13 cellular contexts compared by ENCODE assay signal in genomic region chr11:33000181-33000580, GRCh38. TPM values are rescaled to one million over a fixed set of nuclear protein-coding genes. Genes with fewer than 3 reads are reported as not detected.
DNase-seq lines count a peak whose midpoint lies in the region; ATAC-seq and TF ChIP-seq lines count a peak whose summit lies in the region.
"Had no signal": no experiment of that assay in that cellular context is flagged by ENCODE, and none has a peak within 500 bp of the region (broad histone marks: within the 10 kb centered on the region; RNA-seq: fewer than 3 reads in every experiment).

No MANE protein-coding gene starts in this region.

- no peaks in the 10 kb centered on the region for H3K36me3 ChIP-seq in endodermal cell (ENCODE audit: control insufficient read depth, insufficient read depth, low read length)

- H3K4me1 Mint-ChIP-seq in endodermal cell, result peaks cover 26% of the 10 kb centered on the region
- H3K4me1 Mint-ChIP-seq in activated naive CD8-positive, alpha-beta T cell treated with anti-CD3 and anti-CD28 coated beads, Interleukin-2, amount 50 U/mL, for 24 hours, result peaks cover 7% of the 10 kb centered on the region

- no peak for TF ChIP-seq CTCF in fibroblast of mammary gland (conservative IDR thresholded peaks at IDR 0.05; ENCODE audit: control insufficient read depth, insufficient read depth, low read depth, low read length)
- no peak for TF ChIP-seq CTCF in endodermal cell (conservative IDR thresholded peaks at IDR 0.05)

- DNase-seq in GM03348 (ENCODE audit: low spot score) (peak; percentile 30), fibroblast of mammary gland (ENCODE audit: low read depth) (peak; percentile 72), renal cortical epithelial cell (ENCODE audit: low read depth) (peak; percentile 83), NCI-H2196 (lab: John Stamatoyannopoulos, UW; ENCODE audit: unreplicated experiment) (no peak), endodermal cell (no peak)
- no peak for DNase-seq in activated naive CD8-positive, alpha-beta T cell treated with anti-CD3 and anti-CD28 coated beads, Interleukin-2, amount 50 U/mL, for 24 hours
- DNase-seq: CD4-positive, CD25-positive, alpha-beta regulatory T cell; effector memory CD8-positive, alpha-beta T cell; GF-D8 had no signal

- peaks cover 11% of the 10 kb centered on the region for H3K27me3 Mint-ChIP-seq in endodermal cell (ENCODE audit: insufficient read depth)
- H3K27me3 Mint-ChIP-seq in activated naive CD8-positive, alpha-beta T cell treated with anti-CD3 and anti-CD28 coated beads, Interleukin-2, amount 50 U/mL, for 24 hours, result peaks cover 2% of the 10 kb centered on the region

- H3K27ac Mint-ChIP-seq in endodermal cell, result no peak overlapping the region
- H3K27ac Mint-ChIP-seq in activated naive CD8-positive, alpha-beta T cell treated with anti-CD3 and anti-CD28 coated beads, Interleukin-2, amount 50 U/mL, for 24 hours, result no peak overlapping the region
- H3K27ac Mint-ChIP-seq: CD4-positive, CD25-positive, alpha-beta regulatory T cell; effector memory CD8-positive, alpha-beta T cell; stimulated activated naive CD8-positive, alpha-beta T cell treated with anti-CD3 and anti-CD28 coated beads, Interleukin-15, Interleukin-2, amounts not matched to agents 100 ng/mL and 50 ng/mL, for 24 hours had no signal

- H3K4me1 ChIP-seq in endodermal cell (ENCODE audit: control insufficient read depth, insufficient read depth, low read length), result peaks cover 15% of the 10 kb centered on the region

- H3K9me3 Mint-ChIP-seq in endodermal cell, result peaks cover 12% of the 10 kb centered on the region
- peaks cover 11% of the 10 kb centered on the region for H3K9me3 Mint-ChIP-seq in activated naive CD8-positive, alpha-beta T cell treated with anti-CD3 and anti-CD28 coated beads, Interleukin-2, amount 50 U/mL, for 24 hours

- H3K4me3 ChIP-seq in fibroblast of mammary gland (ENCODE audit: control insufficient read depth, low read depth, low read length), result no peak overlapping the region
- H3K4me3 ChIP-seq in endodermal cell (ENCODE audit: low read length), result no peak overlapping the region
- H3K4me3 ChIP-seq: K562 had no signal

- peak; percentile 96 for ATAC-seq in SK-N-SH treated with all-trans-retinoic acid at 6 μM for 48 hours
- no peak for ATAC-seq in HG03135 (IDR thresholded peaks at IDR 0.05; ENCODE audit: unreplicated experiment)
- ATAC-seq in activated naive CD8-positive, alpha-beta T cell treated with anti-CD3 and anti-CD28 coated beads, Interleukin-2, amount 50 U/mL, for 24 hours, result no peak
- ATAC-seq: effector memory CD8-positive, alpha-beta T cell; K562 had no signal

- H3K4me3 Mint-ChIP-seq in endodermal cell, result no peak overlapping the region
- no peak overlapping the region for H3K4me3 Mint-ChIP-seq in activated naive CD8-positive, alpha-beta T cell treated with anti-CD3 and anti-CD28 coated beads, Interleukin-2, amount 50 U/mL, for 24 hours
- H3K4me3 Mint-ChIP-seq: CD4-positive, CD25-positive, alpha-beta regulatory T cell; effector memory CD8-positive, alpha-beta T cell; stimulated activated naive CD8-positive, alpha-beta T cell treated with anti-CD3 and anti-CD28 coated beads, Interleukin-15, Interleukin-2, amounts not matched to agents 100 ng/mL and 50 ng/mL, for 24 hours had no signal

- no peaks in the 10 kb centered on the region for H3K27me3 ChIP-seq in endodermal cell (ENCODE audit: control insufficient read depth, insufficient read depth, low read length, poor library complexity, severe bottlenecking)

- no peak overlapping the region for H3K9ac ChIP-seq in endodermal cell (ENCODE audit: extremely low read depth, low read length, poor library complexity, severe bottlenecking)

- no peak overlapping the region for H3K27ac ChIP-seq in endodermal cell (ENCODE audit: low read depth, low read length)

- peaks cover 9% of the 10 kb centered on the region for H3K9me3 ChIP-seq in endodermal cell (ENCODE audit: control insufficient read depth, low read length)

- H3K36me3 Mint-ChIP-seq in endodermal cell (ENCODE audit: low read depth), result no peaks in the 10 kb centered on the region
- H3K36me3 Mint-ChIP-seq in activated naive CD8-positive, alpha-beta T cell treated with anti-CD3 and anti-CD28 coated beads, Interleukin-2, amount 50 U/mL, for 24 hours (ENCODE audit: low read depth), result no peaks in the 10 kb centered on the region
- H3K36me3 Mint-ChIP-seq: CD4-positive, CD25-positive, alpha-beta regulatory T cell had no signal

TF ChIP-seq in SK-N-SH treated with all-trans-retinoic acid at 6 μM for 48 hours, 23 proteins besides CTCF, POLR2A, EP300 and RAD21:
- TF ChIP-seq, protein P1, sequence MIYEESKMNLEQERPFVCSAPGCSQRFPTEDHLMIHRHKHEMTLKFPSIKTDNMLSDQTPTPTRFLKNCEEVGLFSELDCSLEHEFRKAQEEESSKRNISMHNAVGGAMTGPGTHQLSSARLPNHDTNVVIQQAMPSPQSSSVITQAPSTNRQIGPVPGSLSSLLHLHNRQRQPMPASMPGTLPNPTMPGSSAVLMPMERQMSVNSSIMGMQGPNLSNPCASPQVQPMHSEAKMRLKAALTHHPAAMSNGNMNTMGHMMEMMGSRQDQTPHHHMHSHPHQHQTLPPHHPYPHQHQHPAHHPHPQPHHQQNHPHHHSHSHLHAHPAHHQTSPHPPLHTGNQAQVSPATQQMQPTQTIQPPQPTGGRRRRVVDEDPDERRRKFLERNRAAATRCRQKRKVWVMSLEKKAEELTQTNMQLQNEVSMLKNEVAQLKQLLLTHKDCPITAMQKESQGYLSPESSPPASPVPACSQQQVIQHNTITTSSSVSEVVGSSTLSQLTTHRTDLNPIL (CRISPR knock-in tag; IDR thresholded peaks at IDR 0.05; ENCODE audit: low read depth), result no peak
- TF ChIP-seq OSR1 (CRISPR knock-in tag; IDR thresholded peaks at IDR 0.05) (no peak), ESRRG (CRISPR knock-in tag; IDR thresholded peaks at IDR 0.05) (no peak), ZNF8 (CRISPR knock-in tag; IDR thresholded peaks at IDR 0.05) (no peak), CSRNP3 (CRISPR knock-in tag; IDR thresholded peaks at IDR 0.05) (no peak), GLIS3 (CRISPR knock-in tag; IDR thresholded peaks at IDR 0.05) (no peak), ZNF565 (CRISPR knock-in tag; conservative IDR thresholded peaks at IDR 0.05; ENCODE audit: low read depth) (no peak), RARB (CRISPR knock-in tag; IDR thresholded peaks at IDR 0.05) (no peak), ZNF70 (CRISPR knock-in tag; IDR thresholded peaks at IDR 0.05) (no peak), BACH2 (CRISPR knock-in tag; IDR thresholded peaks at IDR 0.05; ENCODE audit: borderline replicate concordance) (no peak), ZFP3 (CRISPR knock-in tag; IDR thresholded peaks at IDR 0.05) (no peak), PATZ1 (CRISPR knock-in tag; IDR thresholded peaks at IDR 0.05; ENCODE audit: borderline replicate concordance) (no peak), ARNTL (CRISPR knock-in tag; IDR thresholded peaks at IDR 0.05; ENCODE audit: borderline replicate concordance, low read depth) (no peak), CSDC2 (CRISPR knock-in tag; IDR thresholded peaks at IDR 0.05) (no peak), SNAI2 (CRISPR knock-in tag; IDR thresholded peaks at IDR 0.05) (no peak), PPARA (CRISPR knock-in tag; IDR thresholded peaks at IDR 0.05; ENCODE audit: borderline replicate concordance) (no peak), ZC3H10 (CRISPR knock-in tag; IDR thresholded peaks at IDR 0.05) (no peak)

RNA-seq across cellular contexts. Expression of gene DEPDC7, which starts 15.5 kb away (rescaled TPM):
- 3.3 and 7.0 TPM in 2 replicates for total RNA-seq in renal cortical epithelial cell
- total RNA-seq in endodermal cell, result 10 to 100 TPM in 1 of 2 donors, 1 to 10 TPM in 1; 7.7 to 11.4 TPM
- 6.4 TPM for polyA plus RNA-seq in endodermal cell (2013, experiment 1 of 2)
- polyA plus RNA-seq in endodermal cell (2013, experiment 2 of 2), result 6.6 TPM

RNA-seq across cellular contexts. Expression of gene TCP11L1, which starts 39.2 kb away (rescaled TPM):
- 18.4 and 33.4 TPM in 2 replicates for total RNA-seq in renal cortical epithelial cell
- total RNA-seq in endodermal cell, result 10 to 100 TPM; 54.0 to 63.7 TPM
- 18.3 TPM for polyA plus RNA-seq in endodermal cell (2013, experiment 1 of 2)
- polyA plus RNA-seq in endodermal cell (2013, experiment 2 of 2), result 16.8 TPM

Comparison
In these comparisons a context has a peak if more than half of its experiments do, and no peak if none do; other contexts are left out.
1. DNase-seq: peak in GM03348 (single experiment), fibroblast of mammary gland (single experiment) and renal cortical epithelial cell (single experiment); none in NCI-H2196 (single experiment), endodermal cell (single experiment) and activated naive CD8-positive, alpha-beta T cell treated with anti-CD3 and anti-CD28 coated beads, Interleukin-2, amount 50 U/mL, for 24 hours (single experiment).